13 cellular contexts compared by ENCODE assay signal in the genomic region with DNA sequence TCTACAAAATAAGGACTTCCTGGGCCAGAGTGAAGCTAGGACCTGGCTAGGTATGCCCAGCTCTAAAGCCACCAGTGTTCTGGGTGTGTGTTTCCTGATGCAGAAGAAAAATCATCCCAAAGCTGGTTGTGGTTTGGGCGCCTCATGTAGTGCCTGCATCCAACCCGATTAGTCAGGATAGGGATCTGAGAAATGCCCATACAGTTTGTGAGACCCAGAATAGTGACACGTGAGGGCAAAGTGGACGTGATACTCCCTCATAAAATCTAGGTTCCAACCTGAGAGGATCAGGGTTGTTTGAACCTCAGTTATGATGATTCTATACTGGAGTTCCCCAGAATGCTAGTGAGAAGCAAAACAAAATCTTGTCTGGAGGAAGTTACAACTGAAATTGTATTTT.
A peak's percentile ranks its signal among the peaks of the same experiment; 100 is the strongest.
DNase-seq lines count a peak whose midpoint lies in the region; ATAC-seq lines count a peak whose summit lies in the region.
"Had no signal": no experiment of that assay in that cellular context is flagged by ENCODE, and none has a peak within 500 bp of the region (broad histone marks: within the 10 kb centered on the region; RNA-seq: fewer than 3 reads in every experiment).

No MANE protein-coding gene starts in this region.

- ATAC-seq in GM18511 (IDR thresholded peaks at IDR 0.05; ENCODE audit: unreplicated experiment): peak; percentile 66
- peak; percentile 48 for ATAC-seq in HG03439 (IDR thresholded peaks at IDR 0.05; ENCODE audit: unreplicated experiment)
- ATAC-seq in activated naive CD8-positive, alpha-beta T cell treated with anti-CD3 and anti-CD28 coated beads, Interleukin-2, amount 50 U/mL, for 24 hours: no peak
- ATAC-seq: left lobe of liver, Panc1 had no signal

- no peak for DNase-seq in activated naive CD8-positive, alpha-beta T cell treated with anti-CD3 and anti-CD28 coated beads, Interleukin-2, amount 50 U/mL, for 24 hours
- DNase-seq in C1 segment of cervical spinal cord (lab: John Stamatoyannopoulos, UW) (no peak), NCI-H748 treated with DMSO at 0.1 percent for 48 hours (lab: John Stamatoyannopoulos, UW) (no peak), NCI-H345 (lab: John Stamatoyannopoulos, UW) (no peak)
- DNase-seq: cerebellar nuclear complex, KG1, NCI-H524 treated with DMSO at 0.1 percent for 48 hours had no signal

- H3K27ac Mint-ChIP-seq in activated naive CD8-positive, alpha-beta T cell treated with anti-CD3 and anti-CD28 coated beads, Interleukin-2, amount 50 U/mL, for 24 hours: peak overlapping the region; percentile 55

- H3K27me3 Mint-ChIP-seq in activated naive CD8-positive, alpha-beta T cell treated with anti-CD3 and anti-CD28 coated beads, Interleukin-2, amount 50 U/mL, for 24 hours: no peaks in the 10 kb centered on the region

- H3K4me1 Mint-ChIP-seq in activated naive CD8-positive, alpha-beta T cell treated with anti-CD3 and anti-CD28 coated beads, Interleukin-2, amount 50 U/mL, for 24 hours: peaks cover 17% of the 10 kb centered on the region
- H3K4me1 Mint-ChIP-seq: CD14-positive monocyte had no signal

- H3K4me3 Mint-ChIP-seq in activated naive CD8-positive, alpha-beta T cell treated with anti-CD3 and anti-CD28 coated beads, Interleukin-2, amount 50 U/mL, for 24 hours: no peak overlapping the region
- H3K4me3 Mint-ChIP-seq: CD14-positive monocyte had no signal

- H3K36me3 Mint-ChIP-seq in activated naive CD8-positive, alpha-beta T cell treated with anti-CD3 and anti-CD28 coated beads, Interleukin-2, amount 50 U/mL, for 24 hours (ENCODE audit: low read depth): peaks cover 17% of the 10 kb centered on the region

- peak overlapping the region; percentile 34; the same call in 1 of the 2 replicates for H3K4me3 ChIP-seq in GM08714 (ENCODE audit: low read length)

- no peaks in the 10 kb centered on the region for H3K9me3 Mint-ChIP-seq in activated naive CD8-positive, alpha-beta T cell treated with anti-CD3 and anti-CD28 coated beads, Interleukin-2, amount 50 U/mL, for 24 hours
- H3K9me3 Mint-ChIP-seq: CD14-positive monocyte had no signal
